Comparison of ENCODE assay signal across 12 cellular contexts in the genomic region with DNA sequence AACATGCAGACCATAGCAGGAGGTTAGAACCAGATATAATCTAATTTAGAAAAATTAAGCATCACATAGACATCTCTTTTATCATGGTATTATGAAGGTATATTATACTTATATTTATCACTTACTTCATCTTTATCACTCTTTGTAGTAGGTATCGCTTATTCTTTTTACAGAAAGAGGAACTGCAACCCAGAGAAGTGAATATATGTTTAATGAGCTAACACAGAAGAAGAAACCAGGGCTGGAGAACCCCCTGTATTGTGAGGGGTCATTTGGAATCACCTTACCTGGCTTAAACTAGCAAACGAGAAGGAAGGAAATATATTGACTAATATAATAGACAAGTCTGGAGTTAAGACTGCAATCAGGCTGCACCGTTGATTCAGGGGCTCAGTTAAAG.
DNase-seq lines count a peak whose midpoint lies in the region; ATAC-seq and TF ChIP-seq lines count a peak whose summit lies in the region.
"Had no signal": no experiment of that assay in that cellular context is flagged by ENCODE, and none has a peak within 500 bp of the region (broad histone marks: within the 10 kb centered on the region; RNA-seq: fewer than 3 reads in every experiment).

No MANE protein-coding gene starts in this region.

- H3K27ac ChIP-seq in foreskin keratinocyte (no peak overlapping the region), RWPE1 (no peak overlapping the region)

- H3K36me3 Mint-ChIP-seq in stimulated activated memory B cell treated with anti-CD40 and anti-IgM and Interleukin-4, amounts not matched to agents 10 μg/mL and 1 μg/mL and 100 μg/mL, for 72 hours = no peaks in the 10 kb centered on the region
- H3K36me3 Mint-ChIP-seq: activated naive CD4-positive, alpha-beta T cell treated with anti-CD3 and anti-CD28 coated beads, Interleukin-2, amount 50 U/mL, for 24 hours had no signal

- POLR2A ChIA-PET in RWPE1 (lab: Yijun Ruan, JAX; ENCODE audit: low non-redundant PET) = no interaction called here

- H3K4me1 Mint-ChIP-seq in stimulated activated memory B cell treated with anti-CD40 and anti-IgM and Interleukin-4, amounts not matched to agents 10 μg/mL and 1 μg/mL and 100 μg/mL, for 72 hours = peaks cover 8% of the 10 kb centered on the region
- H3K4me1 Mint-ChIP-seq: activated naive CD4-positive, alpha-beta T cell treated with anti-CD3 and anti-CD28 coated beads, Interleukin-2, amount 50 U/mL, for 24 hours had no signal

- H3K4me3 Mint-ChIP-seq in stimulated activated memory B cell treated with anti-CD40 and anti-IgM and Interleukin-4, amounts not matched to agents 10 μg/mL and 1 μg/mL and 100 μg/mL, for 72 hours = no peak overlapping the region
- H3K4me3 Mint-ChIP-seq: activated naive CD4-positive, alpha-beta T cell treated with anti-CD3 and anti-CD28 coated beads, Interleukin-2, amount 50 U/mL, for 24 hours had no signal

- peaks cover 14% of the 10 kb centered on the region for H3K27me3 Mint-ChIP-seq in stimulated activated memory B cell treated with anti-CD40 and anti-IgM and Interleukin-4, amounts not matched to agents 10 μg/mL and 1 μg/mL and 100 μg/mL, for 72 hours

- no peak overlapping the region for H3K27ac Mint-ChIP-seq in stimulated activated memory B cell treated with anti-CD40 and anti-IgM and Interleukin-4, amounts not matched to agents 10 μg/mL and 1 μg/mL and 100 μg/mL, for 72 hours
- H3K27ac Mint-ChIP-seq: activated naive CD4-positive, alpha-beta T cell treated with anti-CD3 and anti-CD28 coated beads, Interleukin-2, amount 50 U/mL, for 24 hours had no signal

- no peaks in the 10 kb centered on the region for H3K4me1 ChIP-seq in foreskin keratinocyte

- DNase-seq in activated CD4-positive, CD25-positive, alpha-beta regulatory T cell treated with anti-CD3 and anti-CD28 coated beads, Interleukin-2, amount 50 U/mL, for 72 hours = no peak
- DNase-seq in foreskin keratinocyte (no peak), RWPE1 (ENCODE audit: low spot score) (no peak), NCI-H1105 (lab: John Stamatoyannopoulos, UW) (no peak)
- DNase-seq: activated CD4-positive, alpha-beta T cell treated with anti-CD3 and anti-CD28 coated beads for 48 hours; IMR-90; stimulated activated CD4-positive, alpha-beta T cell treated with anti-CD3 and anti-CD28 coated beads, Interleukin-1b, Interleukin-23, amount 100 ng/mL, for 48 hours had no signal

- CTCF ChIA-PET in RWPE1 (lab: Yijun Ruan, JAX) = no interaction called here

- H3K9me3 Mint-ChIP-seq in stimulated activated memory B cell treated with anti-CD40 and anti-IgM and Interleukin-4, amounts not matched to agents 10 μg/mL and 1 μg/mL and 100 μg/mL, for 72 hours = no peaks in the 10 kb centered on the region
- H3K9me3 Mint-ChIP-seq: activated naive CD4-positive, alpha-beta T cell treated with anti-CD3 and anti-CD28 coated beads, Interleukin-2, amount 50 U/mL, for 24 hours had no signal

- TF ChIP-seq CTCF in foreskin keratinocyte (conservative IDR thresholded peaks at IDR 0.05) (no peak), RWPE1 (conservative IDR thresholded peaks at IDR 0.05; ENCODE audit: low read depth) (no peak)

- H3K27me3 ChIP-seq in foreskin keratinocyte = no peaks in the 10 kb centered on the region

- peak; percentile 36 to 44 for ATAC-seq in activated CD4-positive, CD25-positive, alpha-beta regulatory T cell treated with anti-CD3 and anti-CD28 coated beads, Interleukin-2, amount 50 U/mL, for 24 hours
- peak; percentile 74 for ATAC-seq in HG02571 (IDR thresholded peaks at IDR 0.05; ENCODE audit: unreplicated experiment)
- ATAC-seq in HG03439 (IDR thresholded peaks at IDR 0.05; ENCODE audit: unreplicated experiment) = peak; percentile 77
- peak; percentile 86 for ATAC-seq in stimulated activated memory B cell treated with anti-CD40 and anti-IgM and Interleukin-4, amounts not matched to agents 10 μg/mL and 1 μg/mL and 100 μg/mL, for 72 hours
- ATAC-seq in foreskin keratinocyte = no peak
